ENCODE assay signal across 8 cellular contexts in the genomic region with DNA sequence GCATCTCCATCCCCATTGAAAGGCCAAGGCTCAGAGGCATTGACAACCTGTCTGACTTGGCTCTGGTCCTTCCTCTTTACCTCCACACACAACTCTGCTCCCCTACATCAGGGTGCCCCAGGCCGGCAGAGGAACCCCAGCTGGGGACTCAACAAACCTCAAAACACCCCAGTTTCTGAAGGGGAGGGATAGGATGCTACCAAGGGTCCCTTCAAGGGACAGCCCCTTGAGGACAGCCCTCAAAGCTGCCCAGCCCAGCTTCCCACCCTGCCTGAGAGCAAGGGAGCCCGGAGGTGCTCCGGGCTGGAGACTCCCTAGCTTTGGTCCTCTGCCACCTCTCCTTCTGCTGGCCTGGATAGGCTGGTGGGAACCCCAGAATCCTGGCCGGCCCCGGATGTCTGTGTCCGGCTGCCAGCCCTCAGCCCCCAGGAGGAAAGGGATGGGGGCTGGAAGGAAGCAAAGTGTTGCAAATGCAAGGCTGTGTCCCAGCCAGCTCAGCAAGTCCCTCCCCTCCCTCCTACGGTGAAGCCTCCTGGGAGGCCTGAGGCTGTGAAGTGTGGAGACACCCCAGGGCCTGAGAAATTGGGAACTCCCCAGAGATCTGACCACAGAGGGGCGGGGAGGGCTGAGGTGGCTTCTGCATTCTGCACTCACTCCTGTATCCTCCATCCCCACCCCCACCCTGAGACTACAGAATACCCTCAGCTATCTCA. TPM values are rescaled to one million over a fixed set of nuclear protein-coding genes. Genes with fewer than 3 reads are reported as not detected.
DNase-seq lines count a peak whose midpoint lies in the region; ATAC-seq, FAIRE-seq and TF ChIP-seq lines count a peak whose summit lies in the region.

No MANE protein-coding gene starts in this region.

- ATAC-seq in GM21717 (IDR thresholded peaks at IDR 0.05; ENCODE audit: unreplicated experiment): peak; percentile 31
- no peak for ATAC-seq in HG02840 (IDR thresholded peaks at IDR 0.05; ENCODE audit: low FRiP score, unreplicated experiment)

- H3K27me3 ChIP-seq in bronchial epithelial cell (ENCODE audit: control insufficient read depth, insufficient read depth, low read length): no peaks in the 10 kb centered on the region

- H3K4me3 ChIP-seq in bronchial epithelial cell (ENCODE audit: low read depth, low read length): no peak overlapping the region

- DNase-seq in A172 (ENCODE audit: low spot score): peak; percentile 60
- peak; percentile 90 for DNase-seq in SKM-1 treated with dmso at 0.1 percent for 144 hours (lab: John Stamatoyannopoulos, UW; ENCODE audit: unreplicated experiment)
- peak; percentile 35 for DNase-seq in bronchial epithelial cell (ENCODE audit: low read depth)
- DNase-seq in myocyte (ENCODE audit: low read depth): peak; percentile 28
- DNase-seq in NCI-H1105 treated with DMSO at 0.1 percent for 48 hours (lab: John Stamatoyannopoulos, UW): no peak
- DNase-seq in DMS114 treated with DMSO at 0.1 percent for 48 hours (lab: John Stamatoyannopoulos, UW; ENCODE audit: unreplicated experiment): no peak

- no peak for FAIRE-seq in bronchial epithelial cell (lab: Jason Lieb, UNC)

- H3K36me3 ChIP-seq in bronchial epithelial cell (ENCODE audit: control insufficient read depth, insufficient read depth, low read length): peaks cover 2% of the 10 kb centered on the region

- TF ChIP-seq CTCF in bronchial epithelial cell (IDR thresholded peaks at IDR 0.05; ENCODE audit: insufficient read depth, low read length, severe bottlenecking): no peak

RNA-seq across cellular contexts. Expression of a gene that starts 1.1 kb away (rescaled TPM):
- 91.0 and 91.1 TPM in 2 replicates for total RNA-seq in A172 (2014; rRNA removed; shearing (Covaris generic))
- total RNA-seq in bronchial epithelial cell: 3.2 and 4.2 TPM in 2 replicates
- total RNA-seq in myocyte: 65.5 and 94.0 TPM in 2 replicates
- 47.0 TPM for polyA plus RNA-seq in myocyte (2012)

RNA-seq across cellular contexts. Expression of a gene that starts 25.2 kb away (rescaled TPM):
- total RNA-seq in A172 (2014; rRNA removed; shearing (Covaris generic)): 0.34 and 0.45 TPM in 2 replicates
- total RNA-seq in bronchial epithelial cell (0.26 and 0.64 TPM in 2 replicates), myocyte (4.4 and 5.2 TPM in 2 replicates)
- polyA plus RNA-seq in myocyte (2012): 4.6 TPM

RNA-seq across cellular contexts. Expression of a gene that starts 25.2 kb away (rescaled TPM):
- total RNA-seq in A172 (2014; rRNA removed; shearing (Covaris generic)): 0.24 TPM in 1 of 2 replicates, not detected in the other
- total RNA-seq in bronchial epithelial cell (0.26 and 0.64 TPM in 2 replicates), myocyte (0.88 and 1.0 TPM in 2 replicates)
- 3.1 TPM for polyA plus RNA-seq in myocyte (2012)

RNA-seq across cellular contexts. Expression of a gene that starts 45.2 kb away (rescaled TPM):
- total RNA-seq in A172 (2014; rRNA removed; shearing (Covaris generic)): 61.0 and 61.8 TPM in 2 replicates
- total RNA-seq in bronchial epithelial cell (83.7 and 95.8 TPM in 2 replicates), myocyte (21.0 and 21.4 TPM in 2 replicates)
- 26.6 TPM for polyA plus RNA-seq in myocyte (2012)

RNA-seq across cellular contexts. Expression of a gene that starts 57.1 kb away (rescaled TPM):
- 40.6 and 53.1 TPM in 2 replicates for total RNA-seq in A172 (2014; rRNA removed; shearing (Covaris generic))
- total RNA-seq in bronchial epithelial cell (35.5 and 45.6 TPM in 2 replicates), myocyte (62.8 and 63.2 TPM in 2 replicates)
- polyA plus RNA-seq in myocyte (2012): 68.3 TPM

Comparison
In these comparisons a context has a peak if more than half of its experiments do, and no peak if none do; other contexts are left out.
1. DNase-seq: peak in A172 (single experiment), SKM-1 treated with dmso at 0.1 percent for 144 hours (single experiment), bronchial epithelial cell (single experiment) and myocyte (single experiment); none in NCI-H1105 treated with DMSO at 0.1 percent for 48 hours (single experiment) and DMS114 treated with DMSO at 0.1 percent for 48 hours (single experiment).
2. RNA of a gene that starts 1.1 kb away (total RNA-seq): 91.0 to 91.1 TPM in A172 and 65.5 to 94.0 TPM in myocyte; 3.2 to 4.2 TPM in bronchial epithelial cell; every median in the first group is over 10 times any median in the second.